29 cellular contexts compared by ENCODE assay signal in the genomic region with DNA sequence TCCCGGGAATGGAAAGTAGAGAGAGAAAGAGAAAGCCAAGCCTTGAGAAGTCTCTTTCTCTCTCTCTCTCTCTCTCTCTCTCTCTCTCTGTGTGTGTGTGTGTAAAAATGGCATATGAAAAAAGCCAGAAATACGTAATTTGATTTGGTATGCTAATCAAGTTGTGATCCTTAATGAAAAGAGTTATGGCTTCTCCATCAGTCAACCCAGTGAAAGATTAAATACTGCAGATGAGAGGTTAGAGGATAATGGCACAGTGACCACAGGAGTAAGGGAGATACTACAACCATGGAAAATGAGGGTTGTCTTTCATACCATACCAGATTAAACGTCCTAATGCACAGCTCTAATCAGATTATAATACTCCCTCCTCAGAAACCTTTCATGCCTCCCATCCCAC.
"Had no signal": no experiment of that assay in that cellular context is flagged by ENCODE, and none has a peak within 500 bp of the region (broad histone marks: within the 10 kb centered on the region; RNA-seq: fewer than 3 reads in every experiment).

No MANE protein-coding gene starts in this region.

- H3K4me3 ChIP-seq: neural progenitor cell, ovary, psoas muscle, right lobe of liver, sigmoid colon, stomach, suprapubic skin, testis, tibial artery, transverse colon, upper lobe of right lung, uterus had no signal

- H3K4me1 ChIP-seq: neural progenitor cell, parathyroid adenoma, psoas muscle, right lobe of liver, sigmoid colon, stomach, suprapubic skin, testis, tibial artery, transverse colon, upper lobe of right lung, uterus had no signal

- H3K27ac ChIP-seq: neural progenitor cell, ovary, parathyroid adenoma, psoas muscle, right lobe of liver, sigmoid colon, stomach, suprapubic skin, testis, tibial artery, transverse colon, upper lobe of right lung, uterus had no signal

- H3K9me3 Mint-ChIP-seq: type B pancreatic cell had no signal

- H2AFZ ChIP-seq: neural progenitor cell, parathyroid adenoma had no signal

- H3K9ac ChIP-seq: neural progenitor cell, parathyroid adenoma had no signal

- H3K27me3 ChIP-seq: neural progenitor cell, ovary, right lobe of liver, sigmoid colon, stomach, suprapubic skin, testis, tibial artery, transverse colon, upper lobe of right lung, uterus had no signal

- H3K27ac Mint-ChIP-seq: natural killer cell; nephron; neural progenitor cell; progenitor cell of endocrine pancreas; stimulated activated effector memory CD8-positive, alpha-beta T cell treated with anti-CD3 and anti-CD28 coated beads, Interleukin-12 subunit alpha, Interleukin-12 subunit beta, amount 100 ng/mL, for 72 hours; stimulated activated naive B cell treated with anti-CD40 and anti-IgM and Interleukin-4, amounts not matched to agents 10 μg/mL and 1 μg/mL and 100 μg/mL, for 72 hours; stimulated activated naive CD8-positive, alpha-beta T cell treated with anti-CD3 and anti-CD28 coated beads, Interleukin-15, Interleukin-2, amounts not matched to agents 100 ng/mL and 50 ng/mL, for 24 hours; type B pancreatic cell had no signal

- H3K36me3 ChIP-seq: neural progenitor cell, ovary, right lobe of liver, sigmoid colon, stomach, suprapubic skin, tibial artery, transverse colon, upper lobe of right lung, uterus had no signal

- H3K27me3 Mint-ChIP-seq: progenitor cell of endocrine pancreas; stimulated activated naive B cell treated with anti-CD40 and anti-IgM and Interleukin-4, amounts not matched to agents 10 μg/mL and 1 μg/mL and 100 μg/mL, for 72 hours; stimulated activated naive CD8-positive, alpha-beta T cell treated with anti-CD3 and anti-CD28 coated beads, Interleukin-15, Interleukin-2, amounts not matched to agents 100 ng/mL and 50 ng/mL, for 24 hours had no signal

- H3K4me1 Mint-ChIP-seq: natural killer cell; nephron; stimulated activated effector memory CD8-positive, alpha-beta T cell treated with anti-CD3 and anti-CD28 coated beads, Interleukin-12 subunit alpha, Interleukin-12 subunit beta, amount 100 ng/mL, for 72 hours; stimulated activated naive B cell treated with anti-CD40 and anti-IgM and Interleukin-4, amounts not matched to agents 10 μg/mL and 1 μg/mL and 100 μg/mL, for 72 hours had no signal

- H3K36me3 Mint-ChIP-seq: natural killer cell; stimulated activated effector memory CD8-positive, alpha-beta T cell treated with anti-CD3 and anti-CD28 coated beads, Interleukin-12 subunit alpha, Interleukin-12 subunit beta, amount 100 ng/mL, for 72 hours; stimulated activated naive B cell treated with anti-CD40 and anti-IgM and Interleukin-4, amounts not matched to agents 10 μg/mL and 1 μg/mL and 100 μg/mL, for 72 hours; type B pancreatic cell had no signal

- ATAC-seq: natural killer cell; psoas muscle; right cardiac atrium; right lobe of liver; stimulated activated effector memory CD8-positive, alpha-beta T cell treated with anti-CD3 and anti-CD28 coated beads, Interleukin-12 subunit alpha, Interleukin-12 subunit beta, amount 100 ng/mL, for 72 hours; stimulated activated naive B cell treated with anti-CD40 and anti-IgM and Interleukin-4, amounts not matched to agents 10 μg/mL and 1 μg/mL and 100 μg/mL, for 72 hours; upper lobe of right lung had no signal

- H3K79me2 ChIP-seq: parathyroid adenoma had no signal

- H3K4me2 ChIP-seq: neural progenitor cell had no signal

- H3K9me3 ChIP-seq: ovary, psoas muscle, right lobe of liver, sigmoid colon, testis, tibial artery, transverse colon, upper lobe of right lung, uterus had no signal

- DNase-seq: natural killer cell; occipital lobe; ovary; posterior cingulate gyrus; psoas muscle; right cardiac atrium; right lobe of liver; sigmoid colon; small intestine; stimulated activated CD4-positive, alpha-beta T cell treated with anti-CD3 and anti-CD28 coated beads, Interleukin-15, amount 100 ng/mL, for 24 hours; stimulated activated CD4-positive, alpha-beta T cell treated with anti-CD3 and anti-CD28 coated beads, Interleukin-2, amount 100 ng/mL, for 24 hours; stimulated activated CD4-positive, alpha-beta T cell treated with anti-CD3 and anti-CD28 coated beads, Interleukin-2, amount 100 ng/mL, for 48 hours; stimulated activated CD4-positive, alpha-beta T cell treated with anti-CD3 and anti-CD28 coated beads, Interleukin-4, amount 100 ng/mL, for 24 hours; stimulated activated naive B cell treated with anti-CD40 and anti-IgM and Interleukin-4, amounts not matched to agents 10 μg/mL and 1 μg/mL and 100 μg/mL, for 72 hours; stimulated activated naive CD4-positive, alpha-beta T cell treated with Interleukin-2 at 50 U/mL for 16 hours; stomach; testis; tibial artery; transverse colon; upper lobe of right lung; uterus had no signal

- H3K4me3 Mint-ChIP-seq: natural killer cell; nephron; neural progenitor cell; stimulated activated effector memory CD8-positive, alpha-beta T cell treated with anti-CD3 and anti-CD28 coated beads, Interleukin-12 subunit alpha, Interleukin-12 subunit beta, amount 100 ng/mL, for 72 hours; stimulated activated naive B cell treated with anti-CD40 and anti-IgM and Interleukin-4, amounts not matched to agents 10 μg/mL and 1 μg/mL and 100 μg/mL, for 72 hours; stimulated activated naive CD8-positive, alpha-beta T cell treated with anti-CD3 and anti-CD28 coated beads, Interleukin-15, Interleukin-2, amounts not matched to agents 100 ng/mL and 50 ng/mL, for 24 hours; type B pancreatic cell had no signal
